In the genomic region with DNA sequence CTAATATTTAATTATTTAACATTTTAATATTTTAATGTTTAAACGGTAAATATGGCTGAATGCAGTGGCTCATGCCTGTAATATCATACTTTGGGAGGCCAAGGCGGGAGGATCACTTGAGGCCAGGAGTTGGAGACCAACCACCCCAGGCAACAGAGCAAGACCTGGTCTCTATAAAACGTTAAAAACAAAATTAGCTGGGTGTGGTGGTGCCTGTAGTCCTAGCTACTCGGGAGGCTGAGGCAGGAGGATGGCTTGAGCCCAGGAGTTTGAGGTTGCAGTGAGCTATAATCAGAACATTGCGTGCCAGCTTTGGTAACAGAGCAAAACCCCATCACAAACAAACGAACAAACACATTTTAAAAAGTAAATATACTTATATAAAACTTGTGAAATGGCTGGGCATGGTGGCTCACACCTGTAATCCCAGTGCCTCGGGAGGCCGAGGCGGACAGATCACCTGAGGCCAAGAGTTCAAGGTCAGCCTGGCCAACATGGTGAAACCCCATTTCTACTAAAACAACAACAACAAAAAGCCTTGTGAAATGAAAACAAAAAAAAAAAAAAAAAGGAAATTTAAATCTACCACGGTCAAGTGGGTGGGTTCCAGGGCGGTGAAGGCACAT, we compare ENCODE assay signal across 16 cellular contexts. TPM values are rescaled to one million over a fixed set of nuclear protein-coding genes. Genes with fewer than 3 reads are reported as not detected.
DNase-seq lines count a peak whose midpoint lies in the region; ATAC-seq, FAIRE-seq and TF ChIP-seq lines count a peak whose summit lies in the region.
"Had no signal": no experiment of that assay in that cellular context is flagged by ENCODE, and none has a peak within 500 bp of the region (broad histone marks: within the 10 kb centered on the region; RNA-seq: fewer than 3 reads in every experiment).

No MANE protein-coding gene starts in this region.

- H3K4me1 ChIP-seq in heart left ventricle (peaks cover 0 to 33% (median 18%) of the 10 kb centered on the region in 12 donors), HepG2 (ENCODE audit: insufficient read depth, low read length) (peaks cover 53% of the 10 kb centered on the region), right lobe of liver (peaks cover 0 to 26% (median 5%) of the 10 kb centered on the region in 4 donors), adipocyte (ENCODE audit: control insufficient read depth, insufficient read depth, low read length) (peaks cover 9% of the 10 kb centered on the region)
- H3K4me1 ChIP-seq: Caco-2 had no signal

- peaks cover 14% of the 10 kb centered on the region for H3K4me1 Mint-ChIP-seq in activated T-cell treated with anti-CD3 and anti-CD28 coated beads, Interleukin-2, amount 50 U/mL, for 24 hours (ENCODE audit: low read depth)

- H4K20me1 ChIP-seq in HepG2 (ENCODE audit: insufficient read depth, low read length): peaks cover 7% of the 10 kb centered on the region
- H4K20me1 ChIP-seq: BLaER1 had no signal

- peak overlapping the region; percentile 67; the same call in 1 of the 2 replicates for H3K9ac ChIP-seq in HepG2 (ENCODE audit: insufficient read depth, low read depth, low read length)
- H3K9ac ChIP-seq in adipocyte (ENCODE audit: low read length): peak overlapping the region; percentile 11
- H3K9ac ChIP-seq: BLaER1 had no signal

- intact Hi-C loops in heart left ventricle (cut with DNase I) (loop anchor here (1.0 to 10.0 kb wide), 7 partner anchors 38 to 293 kb away; no protein-coding TSS in a partner anchor), cardiac septum (cut with DNase I) (loop anchor here (2.0 to 5.0 kb wide), 2 partner anchors 84 to 293 kb away; no protein-coding TSS in a partner anchor), HepG2 (cut with micrococcal nuclease; ENCODE audit: unreplicated experiment) (loop anchor here (1.0 to 5.0 kb wide), 4 partner anchors 84 to 283 kb away; a partner anchor contains a TSS), right lobe of liver (cut with DNase I) (no loop called here)

- no peak for DNase-seq in heart left ventricle
- no peak for DNase-seq in cardiac septum (ENCODE audit: low spot score)
- DNase-seq in HepG2 (ENCODE audit: low spot score): no peak
- no peak for DNase-seq in right lobe of liver
- no peak for DNase-seq in adipocyte (ENCODE audit: low read depth)
- DNase-seq in NCI-H2107 treated with DMSO at 0.1 percent for 48 hours (lab: John Stamatoyannopoulos, UW; ENCODE audit: unreplicated experiment): no peak
- no peak for DNase-seq in activated T-cell treated with anti-CD3 and anti-CD28 coated beads, Interleukin-2, amount 50 U/mL, for 24 hours

- H3K4me3 Mint-ChIP-seq in activated T-cell treated with anti-CD3 and anti-CD28 coated beads, Interleukin-2, amount 50 U/mL, for 24 hours: no peak overlapping the region

- no peak overlapping the region for H3K4me3 ChIP-seq in heart left ventricle
- H3K4me3 ChIP-seq in HepG2 (replicated peaks in 1 of 3; ENCODE audit: insufficient read depth in 1 of 3, low read depth in 2 of 3, low read length in 3 of 3): peak overlapping the region in 1 of 3 experiments; percentile 71; a peak in 2 of 6 replicates
- no peak overlapping the region for H3K4me3 ChIP-seq in right lobe of liver
- no peak overlapping the region for H3K4me3 ChIP-seq in adipocyte (ENCODE audit: low read length)
- H3K4me3 ChIP-seq: BLaER1, GM12878 had no signal

- no TSS peak for BruUV-seq in HepG2 (replicated peaks; lab: Mats Ljungman, UMichigan)

- H3K27ac Mint-ChIP-seq in activated T-cell treated with anti-CD3 and anti-CD28 coated beads, Interleukin-2, amount 50 U/mL, for 24 hours: no peak overlapping the region

- no peaks in the 10 kb centered on the region for H3K9me3 Mint-ChIP-seq in activated T-cell treated with anti-CD3 and anti-CD28 coated beads, Interleukin-2, amount 50 U/mL, for 24 hours
- H3K9me3 Mint-ChIP-seq: CD8-positive, alpha-beta memory T cell had no signal

- H3K9me3 ChIP-seq in heart left ventricle: peaks cover 0 to 7% (median 0%) of the 10 kb centered on the region in 12 donors
- no peaks in the 10 kb centered on the region for H3K9me3 ChIP-seq in HepG2 (ENCODE audit: low read length)
- no peaks in the 10 kb centered on the region for H3K9me3 ChIP-seq in right lobe of liver
- no peaks in the 10 kb centered on the region for H3K9me3 ChIP-seq in adipocyte (ENCODE audit: control insufficient read depth, low read length)
- H3K9me3 ChIP-seq: BLaER1, Caco-2 had no signal

- TF ChIP-seq POLR2A in heart left ventricle (IDR thresholded peaks at IDR 0.05) (no peak), HepG2 (IDR thresholded peaks at IDR 0.05; ENCODE audit: insufficient read depth in 1 of 2, low read depth in 2 of 2, low read length in 2 of 2) (no peak), right lobe of liver (IDR thresholded peaks at IDR 0.05) (no peak)

- WGBS in heart left ventricle, 4 donors: 78 to 83% (median 80%) methylated on average over 11 of the region's 11 CpGs
- WGBS in HepG2 (ENCODE audit: low lambda C conversion rate): 38% methylated on average over 11 of the region's 11 CpGs
- WGBS in right lobe of liver (ENCODE audit: insufficient coverage, low coverage, low lambda C conversion rate, missing lambda C conversion rate): 66% methylated on average over 10 of the region's 11 CpGs

- H3K36me3 Mint-ChIP-seq in activated T-cell treated with anti-CD3 and anti-CD28 coated beads, Interleukin-2, amount 50 U/mL, for 24 hours (ENCODE audit: low read depth): peaks cover 32% of the 10 kb centered on the region

- H3K36me3 ChIP-seq in heart left ventricle (peaks cover 5 to 32% (median 30%) of the 10 kb centered on the region in 9 donors), HepG2 (replicated peaks in 1 of 2; ENCODE audit: control insufficient read depth in 1 of 2, insufficient read depth in 2 of 2, low read length in 2 of 2) (peaks cover 9 to 23% of the 10 kb centered on the region in 2 experiments), right lobe of liver (peaks cover 0 to 22% (median 14%) of the 10 kb centered on the region in 4 donors), adipocyte (ENCODE audit: control insufficient read depth, insufficient read depth, low read length, severe bottlenecking) (peaks cover 30% of the 10 kb centered on the region)

- no peaks in the 10 kb centered on the region for H3K79me2 ChIP-seq in HepG2 (ENCODE audit: insufficient read depth, low read length)

- FAIRE-seq in HepG2 (lab: Jason Lieb, UNC): peak; percentile 42

- peak overlapping the region; percentile 99 for H3K4me2 ChIP-seq in HepG2 (ENCODE audit: low read depth, low read length)

- POLR2A ChIA-PET in HepG2 (lab: Yijun Ruan, JAX): interaction anchor here (0.7 to 2.6 kb wide), 9 partner anchors 14 to 1826 kb away, joined by 3 to 19 read pairs (median 5); a partner anchor contains a TSS

- no peak for TF ChIP-seq CTCF in heart left ventricle (IDR thresholded peaks at IDR 0.05)
- TF ChIP-seq CTCF in HepG2 (CRISPR knock-in tag; IDR thresholded peaks at IDR 0.05): no peak
- no peak for TF ChIP-seq CTCF in right lobe of liver (IDR thresholded peaks at IDR 0.05)

- CTCF ChIA-PET in HepG2 (lab: Yijun Ruan, JAX; ENCODE audit: low intra/inter-chr PET ratio, low total read pairs): interaction anchor here (2.2 to 3.0 kb wide), 2 partner anchors 23 to 83 kb away, joined by 12 to 36 read pairs; no protein-coding TSS in a partner anchor

- TF ChIP-seq RAD21 in HepG2 (CRISPR knock-in tag; IDR thresholded peaks at IDR 0.05): no peak

- H3K27me3 Mint-ChIP-seq in activated T-cell treated with anti-CD3 and anti-CD28 coated beads, Interleukin-2, amount 50 U/mL, for 24 hours: peaks cover 25% of the 10 kb centered on the region

- no peak overlapping the region for H2AFZ ChIP-seq in HepG2 (ENCODE audit: low read length)

- peak overlapping the region in 9 of 12 donors; percentile 15 to 65 (median 47) for H3K27ac ChIP-seq in heart left ventricle
- peak overlapping the region; percentile 86 for H3K27ac ChIP-seq in HepG2 (ENCODE audit: extremely low read length, insufficient read depth, low read length)
- no peak overlapping the region for H3K27ac ChIP-seq in right lobe of liver
- H3K27ac ChIP-seq: 22Rv1, BLaER1, HL-60 had no signal

- ATAC-seq in heart left ventricle: no peak
- ATAC-seq in HepG2: no peak
- no peak for ATAC-seq in right lobe of liver
- no peak for ATAC-seq in HG02840 (IDR thresholded peaks at IDR 0.05; ENCODE audit: low FRiP score, unreplicated experiment)

- in situ Hi-C loops in HepG2 (cut with HindIII; ENCODE audit: extremely low pct_ligation_motif_present, low pct_unique_long_range_greater_than_20kb): loop anchor here (5.0 to 10.0 kb wide), 2 partner anchors 83 to 290 kb away; no protein-coding TSS in a partner anchor

- TF ChIP-seq EP300 in HepG2 (IDR thresholded peaks at IDR 0.05; ENCODE audit: low read depth in 2 of 2, low read length in 2 of 2): no peak
- no peak for TF ChIP-seq EP300 in HepG2 (CRISPR knock-in tag; IDR thresholded peaks at IDR 0.05; ENCODE audit: borderline replicate concordance)

- peaks cover 0 to 4% (median 0%) of the 10 kb centered on the region in 9 donors for H3K27me3 ChIP-seq in heart left ventricle
- H3K27me3 ChIP-seq in HepG2 (ENCODE audit: control insufficient read depth in 1 of 2, insufficient read depth in 2 of 2, low read length in 2 of 2): no peaks in the 10 kb centered on the region
- H3K27me3 ChIP-seq in right lobe of liver: no peaks in the 10 kb centered on the region
- H3K27me3 ChIP-seq in adipocyte (replicated peaks; ENCODE audit: control insufficient read depth, insufficient read depth, low read length): no peaks in the 10 kb centered on the region

RNA-seq across cellular contexts. Expression of a gene that starts 8.2 kb away (rescaled TPM):
- total RNA-seq in heart left ventricle: 100 to 1,000 TPM in 1 of 9 donors, 10 to 100 TPM in 8; 25.3 to 147 (median 39.1) TPM
- polyA plus RNA-seq in heart left ventricle: 10 to 100 TPM; 11.8 to 56.2 TPM
- 38.4 TPM for total RNA-seq in cardiac septum
- total RNA-seq in HepG2 (2016; rRNA removed; fragmentation: Illumina TruSeq; extraction: Trizol): 87.7 and 98.2 TPM in 2 replicates
- total RNA-seq in HepG2 (2016; cell fraction: cytosol; rRNA removed; fragmentation: Illumina TruSeq; extraction: Trizol; ENCODE audit: low read depth): 26.2 and 26.7 TPM in 2 replicates
- 85.6 and 95.5 TPM in 2 replicates for total RNA-seq in HepG2 (2016; cell fraction: insoluble cytoplasmic fraction; rRNA removed; fragmentation: Illumina TruSeq; extraction: Trizol)
- total RNA-seq in HepG2 (2016; cell fraction: membrane; rRNA removed; fragmentation: Illumina TruSeq; extraction: Trizol): 86.8 and 92.3 TPM in 2 replicates
- 37.3 and 40.4 TPM in 2 replicates for total RNA-seq in HepG2 (2016; cell fraction: nucleus; rRNA removed; fragmentation: Illumina TruSeq; extraction: Trizol)
- polyA plus RNA-seq in HepG2 (2011; rRNA removed): 29.9 and 41.3 TPM in 2 replicates
- polyA plus RNA-seq in HepG2 (2011; cell fraction: cytosol; rRNA removed): 26.1 and 37.8 TPM in 2 replicates
- 10.4 and 16.8 TPM in 2 replicates for polyA plus RNA-seq in HepG2 (2011; cell fraction: nucleus; rRNA removed)
- 39.7 and 59.3 TPM in 2 replicates for polyA plus RNA-seq in HepG2 (2012)
- polyA plus RNA-seq in HepG2 (2016; cell fraction: cytosol; fragmentation: Illumina TruSeq; extraction: Trizol; ENCODE audit: low read depth): 18.8 and 21.5 TPM in 2 replicates
- polyA plus RNA-seq in HepG2 (2016; cell fraction: insoluble cytoplasmic fraction; fragmentation: Illumina TruSeq; extraction: Trizol; ENCODE audit: low read depth): 78.8 and 84.6 TPM in 2 replicates
- polyA plus RNA-seq in HepG2 (2016; cell fraction: membrane; fragmentation: Illumina TruSeq; extraction: Trizol; ENCODE audit: low read depth): 49.8 and 51.3 TPM in 2 replicates
- 53.3 and 55.5 TPM in 2 replicates for polyA plus RNA-seq in HepG2 (2016; cell fraction: nucleus; fragmentation: Illumina TruSeq; extraction: Trizol; ENCODE audit: insufficient read depth, low read depth)
- 29.6 and 43.5 TPM in 2 replicates for polyA minus RNA-seq in HepG2 (2011; rRNA and poly(A)+ RNA removed; ENCODE audit: low replicate concordance)
- 17.1 and 26.2 TPM in 2 replicates for polyA minus RNA-seq in HepG2 (2011; cell fraction: cytosol; rRNA and poly(A)+ RNA removed)
- 8.4 and 15.7 TPM in 2 replicates for polyA minus RNA-seq in HepG2 (2011; cell fraction: nucleus; rRNA and poly(A)+ RNA removed)
- 100 to 1,000 TPM in 2 of 6 experiments, 10 to 100 TPM in 4; 14.4 to 166 (median 46.0) TPM for total RNA-seq in right lobe of liver

RNA-seq across cellular contexts. Expression of a gene that starts 30.8 kb away (rescaled TPM):
- total RNA-seq in heart left ventricle (not detected), cardiac septum (not detected), HepG2 (2016; rRNA removed; fragmentation: Illumina TruSeq; extraction: Trizol) (not detected in 2 replicates), right lobe of liver (not detected)
- polyA plus RNA-seq in heart left ventricle (not detected), HepG2 (2011; rRNA removed) (not detected in 2 replicates)
- not detected in 2 replicates for total RNA-seq in HepG2 (2016; cell fraction: cytosol; rRNA removed; fragmentation: Illumina TruSeq; extraction: Trizol; ENCODE audit: low read depth)
- total RNA-seq in HepG2 (2016; cell fraction: insoluble cytoplasmic fraction; rRNA removed; fragmentation: Illumina TruSeq; extraction: Trizol): not detected in 2 replicates
- not detected in 2 replicates for total RNA-seq in HepG2 (2016; cell fraction: membrane; rRNA removed; fragmentation: Illumina TruSeq; extraction: Trizol)
- not detected in 2 replicates for total RNA-seq in HepG2 (2016; cell fraction: nucleus; rRNA removed; fragmentation: Illumina TruSeq; extraction: Trizol)
- polyA plus RNA-seq in HepG2 (2011; cell fraction: cytosol; rRNA removed): not detected in 2 replicates
- polyA plus RNA-seq in HepG2 (2011; cell fraction: nucleus; rRNA removed): not detected in 2 replicates
- polyA plus RNA-seq in HepG2 (2012): not detected in 2 replicates
- polyA plus RNA-seq in HepG2 (2016; cell fraction: cytosol; fragmentation: Illumina TruSeq; extraction: Trizol; ENCODE audit: low read depth): not detected in 2 replicates
- not detected in 2 replicates for polyA plus RNA-seq in HepG2 (2016; cell fraction: insoluble cytoplasmic fraction; fragmentation: Illumina TruSeq; extraction: Trizol; ENCODE audit: low read depth)
- polyA plus RNA-seq in HepG2 (2016; cell fraction: membrane; fragmentation: Illumina TruSeq; extraction: Trizol; ENCODE audit: low read depth): not detected in 2 replicates
- not detected in 2 replicates for polyA plus RNA-seq in HepG2 (2016; cell fraction: nucleus; fragmentation: Illumina TruSeq; extraction: Trizol; ENCODE audit: insufficient read depth, low read depth)
- not detected in 2 replicates for polyA minus RNA-seq in HepG2 (2011; rRNA and poly(A)+ RNA removed; ENCODE audit: low replicate concordance)
- polyA minus RNA-seq in HepG2 (2011; cell fraction: cytosol; rRNA and poly(A)+ RNA removed): not detected in 2 replicates
- not detected in 2 replicates for polyA minus RNA-seq in HepG2 (2011; cell fraction: nucleus; rRNA and poly(A)+ RNA removed)
- total RNA-seq: Caco-2; CD8-positive, alpha-beta memory T cell; Daoy; GM12878; H4 had no signal
- polyA plus RNA-seq: CD8-positive, alpha-beta memory T cell; GM12878 had no signal

RNA-seq across cellular contexts. Expression of a gene that starts 34.7 kb away (rescaled TPM):
- total RNA-seq in heart left ventricle (10 to 100 TPM in 5 of 9 donors, 1 to 10 TPM in 4; 5.8 to 18.0 (median 10.0) TPM), cardiac septum (4.8 TPM), HepG2 (2016; rRNA removed; fragmentation: Illumina TruSeq; extraction: Trizol) (not detected in 2 replicates), right lobe of liver (under 1 TPM in 1 of 6 experiments, not detected in 5; 0.33 TPM)
- polyA plus RNA-seq in heart left ventricle (10 to 100 TPM in 1 of 2 donors, 1 to 10 TPM in 1; 7.3 to 14.1 TPM), HepG2 (2011; rRNA removed) (not detected in 2 replicates)
- total RNA-seq in HepG2 (2016; cell fraction: cytosol; rRNA removed; fragmentation: Illumina TruSeq; extraction: Trizol; ENCODE audit: low read depth): not detected in 2 replicates
- total RNA-seq in HepG2 (2016; cell fraction: insoluble cytoplasmic fraction; rRNA removed; fragmentation: Illumina TruSeq; extraction: Trizol): not detected in 2 replicates
- not detected in 2 replicates for total RNA-seq in HepG2 (2016; cell fraction: membrane; rRNA removed; fragmentation: Illumina TruSeq; extraction: Trizol)
- not detected in 2 replicates for total RNA-seq in HepG2 (2016; cell fraction: nucleus; rRNA removed; fragmentation: Illumina TruSeq; extraction: Trizol)
- polyA plus RNA-seq in HepG2 (2011; cell fraction: cytosol; rRNA removed): not detected in 2 replicates
- not detected in 2 replicates for polyA plus RNA-seq in HepG2 (2011; cell fraction: nucleus; rRNA removed)
- not detected in 2 replicates for polyA plus RNA-seq in HepG2 (2012)
- not detected in 2 replicates for polyA plus RNA-seq in HepG2 (2016; cell fraction: cytosol; fragmentation: Illumina TruSeq; extraction: Trizol; ENCODE audit: low read depth)
- polyA plus RNA-seq in HepG2 (2016; cell fraction: insoluble cytoplasmic fraction; fragmentation: Illumina TruSeq; extraction: Trizol; ENCODE audit: low read depth): not detected in 2 replicates
- polyA plus RNA-seq in HepG2 (2016; cell fraction: membrane; fragmentation: Illumina TruSeq; extraction: Trizol; ENCODE audit: low read depth): not detected in 2 replicates
- not detected in 2 replicates for polyA plus RNA-seq in HepG2 (2016; cell fraction: nucleus; fragmentation: Illumina TruSeq; extraction: Trizol; ENCODE audit: insufficient read depth, low read depth)
- polyA minus RNA-seq in HepG2 (2011; rRNA and poly(A)+ RNA removed; ENCODE audit: low replicate concordance): not detected in 2 replicates
- not detected in 2 replicates for polyA minus RNA-seq in HepG2 (2011; cell fraction: cytosol; rRNA and poly(A)+ RNA removed)
- polyA minus RNA-seq in HepG2 (2011; cell fraction: nucleus; rRNA and poly(A)+ RNA removed): not detected in 2 replicates
- total RNA-seq: Caco-2; CD8-positive, alpha-beta memory T cell; GM12878; H4 had no signal
- polyA plus RNA-seq: CD8-positive, alpha-beta memory T cell had no signal

Comparison
In these comparisons a context has a peak if more than half of its experiments do, and no peak if none do; other contexts are left out.
1. H3K27ac ChIP-seq: peak in heart left ventricle (9 of 12) and HepG2 (single experiment); none in right lobe of liver (0 of 3).
2. intact Hi-C loops: an anchor here in heart left ventricle (1.0 to 10.0 kb wide), cardiac septum (2.0 to 5.0 kb wide) and HepG2 (1.0 to 5.0 kb wide); none called in right lobe of liver.